Comparison of ENCODE assay signal across 5 cellular contexts in genomic region chr7:115206374-115206773, GRCh38.
DNase-seq lines count a peak whose midpoint lies in the region; ATAC-seq, FAIRE-seq and TF ChIP-seq lines count a peak whose summit lies in the region.
"Not testable (repeated sequence)": the region's sequence is repeated elsewhere in the genome, so short reads cannot be mapped to it uniquely, and the experiment has no call there.

No MANE protein-coding gene starts in this region.

- not testable (repeated sequence) for H2AFZ ChIP-seq in GM12878 (ENCODE audit: control insufficient read depth, low read depth, low read length); K562 (ENCODE audit: low read depth, low read length)

- intact Hi-C loops in GM12878 (cut with micrococcal nuclease; ENCODE audit: unreplicated experiment); K562 (cut with micrococcal nuclease): not testable (repeated sequence)

- FAIRE-seq in GM12878 (lab: Jason Lieb, UNC); K562 (lab: Jason Lieb, UNC): not testable (repeated sequence)

- not testable (repeated sequence) for H4K20me1 ChIP-seq in GM12878 (ENCODE audit: control insufficient read depth, insufficient read depth); K562 (replicated peaks; ENCODE audit: control insufficient read depth, insufficient read depth, low read length)

- H3K4me1 ChIP-seq in HEK293 (ENCODE audit: control insufficient read depth, insufficient read depth, low read length); GM12878 (ENCODE audit: control insufficient read depth, insufficient read depth, low read length); K562 (replicated peaks in 1 of 2; ENCODE audit: control insufficient read depth in 2 of 2, insufficient read depth in 2 of 2, low read length in 2 of 2); endodermal cell (ENCODE audit: control insufficient read depth, insufficient read depth, low read length): not testable (repeated sequence)

- not testable (repeated sequence) for H3K4me3 Mint-ChIP-seq in endodermal cell

- H3K4me1 Mint-ChIP-seq in endodermal cell: peaks cover 15% of the 10 kb centered on the region

- not testable (repeated sequence) for H3K27ac Mint-ChIP-seq in endodermal cell

- peak; percentile 13 for DNase-seq in DMS53 (lab: John Stamatoyannopoulos, UW)
- DNase-seq in GM12878 (ENCODE audit: low read depth, low spot score); K562 (ENCODE audit: extremely low read depth in 1 of 4, low spot score in 3 of 4); endodermal cell: not testable (repeated sequence)

- H3K4me3 ChIP-seq in HEK293 (ENCODE audit: low read depth, low read length); GM12878; K562: not testable (repeated sequence)
- H3K4me3 ChIP-seq in endodermal cell (ENCODE audit: low read length): peak overlapping the region; percentile 36

- H3K9me3 Mint-ChIP-seq in endodermal cell: peaks cover 35% of the 10 kb centered on the region

- not testable (repeated sequence) for TF ChIP-seq RAD21 in GM12878 (IDR thresholded peaks at IDR 0.05; ENCODE audit: insufficient read depth, low read depth, low read length); K562 (CRISPR knock-in tag; conservative IDR thresholded peaks at IDR 0.05 in 1 of 2, IDR thresholded peaks at IDR 0.05 in 1 of 2)

- BruUV-seq in GM12878 (replicated peaks; lab: Mats Ljungman, UMichigan); K562 (replicated peaks; lab: Mats Ljungman, UMichigan): not testable (repeated sequence)

- not testable (repeated sequence) for H3K9ac ChIP-seq in GM12878 (ENCODE audit: control insufficient read depth, insufficient read depth, low read length); K562 (ENCODE audit: insufficient read depth in 1 of 2, low read depth in 2 of 2, low read length in 2 of 2); endodermal cell (ENCODE audit: extremely low read depth, low read length, poor library complexity, severe bottlenecking)

- not testable (repeated sequence) for TF ChIP-seq EP300 in GM12878 (IDR thresholded peaks at IDR 0.05; ENCODE audit: borderline replicate concordance in 1 of 2, control insufficient read depth in 1 of 2, low read depth in 2 of 2, low read length in 2 of 2); K562 (IDR thresholded peaks at IDR 0.05; ENCODE audit: low read length)

- 0% methylated on average over 2 of the region's 2 CpGs for WGBS in GM12878 (ENCODE audit: insufficient coverage, insufficient replicate concordance, low lambda C conversion rate, missing lambda C conversion rate)
- 4% methylated on average over 2 of the region's 2 CpGs for WGBS in K562 (ENCODE audit: insufficient coverage, low coverage, missing lambda C conversion rate)
- 73 to 79% methylated on average over 2 of the region's 2 CpGs for WGBS in endodermal cell (ENCODE audit: insufficient coverage in 1 of 2, insufficient read length in 1 of 2), 2 experiments

- SMC1A ChIA-PET in GM12878 (lab: Charles Lee; ENCODE audit: uncharacterized antibody, unreplicated experiment): not testable (repeated sequence)

- H3K36me3 Mint-ChIP-seq in endodermal cell (ENCODE audit: low read depth): not testable (repeated sequence)

- H3K27ac ChIP-seq in HEK293 (ENCODE audit: extremely low read depth, low read depth, low read length); GM12878 (ENCODE audit: control insufficient read depth, insufficient read depth); K562 (ENCODE audit: extremely low read depth, low read depth, low read length); endodermal cell (ENCODE audit: low read depth, low read length): not testable (repeated sequence)

- POLR2A ChIA-PET in HEK293 (lab: Yijun Ruan, JAX); GM12878 (lab: Charles Lee); K562 (lab: Yijun Ruan, JAX): not testable (repeated sequence)

- in situ Hi-C loops in GM12878 (cut with MboI); K562 (cut with MboI): not testable (repeated sequence)

- TF ChIP-seq CTCF in HEK293 (tag by site-specific recombination; IDR thresholded peaks at IDR 0.05); GM12878 (IDR thresholded peaks at IDR 0.05 in 2 of 3, conservative IDR thresholded peaks at IDR 0.05 in 1 of 3; ENCODE audit: control insufficient read depth in 2 of 3, extremely low read depth in 1 of 3, insufficient read depth in 1 of 3, low read depth in 3 of 3, low read length in 3 of 3); K562 (IDR thresholded peaks at IDR 0.05 in 2 of 3, conservative IDR thresholded peaks at IDR 0.05 in 1 of 3; ENCODE audit: insufficient read depth in 2 of 3, low read depth in 1 of 3, low read length in 3 of 3); endodermal cell (conservative IDR thresholded peaks at IDR 0.05): not testable (repeated sequence)

- not testable (repeated sequence) for ATAC-seq in GM12878, K562

- RAD21 ChIA-PET in GM12878 (lab: Charles Lee; ENCODE audit: unreplicated experiment): not testable (repeated sequence)

- not testable (repeated sequence) for H3K79me2 ChIP-seq in GM12878 (ENCODE audit: control insufficient read depth, insufficient read depth, low read length); K562 (ENCODE audit: control insufficient read depth, insufficient read depth, low read length)

- H3K4me2 ChIP-seq in GM12878 (ENCODE audit: control insufficient read depth, insufficient read depth); K562 (ENCODE audit: insufficient read depth, low read length): not testable (repeated sequence)

- not testable (repeated sequence) for H3K9me1 ChIP-seq in K562 (ENCODE audit: control insufficient read depth, insufficient read depth, low read length)

- not testable (repeated sequence) for H3K9me3 ChIP-seq in HEK293 (ENCODE audit: control insufficient read depth, insufficient read depth, low read depth, low read length); GM12878 (replicated peaks; ENCODE audit: control insufficient read depth, insufficient read depth, low read length); K562 (replicated peaks; ENCODE audit: control insufficient read depth, insufficient read depth, low read depth, low read length)
- H3K9me3 ChIP-seq in endodermal cell (ENCODE audit: control insufficient read depth, low read length): peaks cover 40% of the 10 kb centered on the region

- not testable (repeated sequence) for TF ChIP-seq POLR2A in GM12878 (IDR thresholded peaks at IDR 0.05; ENCODE audit: low read depth, low read length); K562 (conservative IDR thresholded peaks at IDR 0.05)

- not testable (repeated sequence) for H3K27me3 ChIP-seq in GM12878 (replicated peaks in 1 of 2; ENCODE audit: control insufficient read depth in 2 of 2, insufficient read depth in 2 of 2, low read length in 1 of 2); K562 (ENCODE audit: control insufficient read depth in 2 of 2, insufficient read depth in 2 of 2, low read length in 2 of 2); endodermal cell (ENCODE audit: control insufficient read depth, insufficient read depth, low read length, poor library complexity, severe bottlenecking)

- CTCF ChIA-PET in HEK293 (lab: Yijun Ruan, JAX); GM12878 (lab: Yijun Ruan, JAX); K562 (lab: Yijun Ruan, JAX; ENCODE audit: low intra/inter-chr PET ratio): not testable (repeated sequence)

- not testable (repeated sequence) for H3K36me3 ChIP-seq in HEK293 (ENCODE audit: control insufficient read depth in 2 of 2, insufficient read depth in 1 of 2, low read length in 2 of 2); GM12878 (ENCODE audit: control insufficient read depth in 2 of 2, insufficient read depth in 2 of 2, low read length in 1 of 2); K562 (ENCODE audit: control insufficient read depth, insufficient read depth, low read length); endodermal cell (ENCODE audit: control insufficient read depth, insufficient read depth, low read length)

- H3K27me3 Mint-ChIP-seq in endodermal cell (ENCODE audit: insufficient read depth): not testable (repeated sequence)

TF ChIP-seq in HEK293, 187 proteins besides CTCF, POLR2A, EP300 and RAD21:
- peak; percentile 55 for TF ChIP-seq SETDB1 (IDR thresholded peaks at IDR 0.05; ENCODE audit: insufficient read length, low read length)
- TF ChIP-seq TRIM28 (IDR thresholded peaks at IDR 0.05; ENCODE audit: borderline replicate concordance, low read length): peak; percentile 63; the same call in 1 of the 2 replicates
TF ChIP-seq in HEK293: peak in this region for 2; not testable (repeated sequence) for 185.

TF ChIP-seq in GM12878, 131 proteins besides CTCF, POLR2A, EP300 and RAD21:
- peak; percentile 77; the same call in 1 of the 2 replicates for TF ChIP-seq CBX5 (IDR thresholded peaks at IDR 0.05; ENCODE audit: low read depth)

TF ChIP-seq in K562, 482 proteins besides CTCF, POLR2A, EP300 and RAD21:
- 0 out of 2 replicates have a peak, but pooled peaks have one; percentile 27 for TF ChIP-seq CBX5 (IDR thresholded peaks at IDR 0.05; ENCODE audit: borderline replicate concordance, low read depth)
